In the genomic region with DNA sequence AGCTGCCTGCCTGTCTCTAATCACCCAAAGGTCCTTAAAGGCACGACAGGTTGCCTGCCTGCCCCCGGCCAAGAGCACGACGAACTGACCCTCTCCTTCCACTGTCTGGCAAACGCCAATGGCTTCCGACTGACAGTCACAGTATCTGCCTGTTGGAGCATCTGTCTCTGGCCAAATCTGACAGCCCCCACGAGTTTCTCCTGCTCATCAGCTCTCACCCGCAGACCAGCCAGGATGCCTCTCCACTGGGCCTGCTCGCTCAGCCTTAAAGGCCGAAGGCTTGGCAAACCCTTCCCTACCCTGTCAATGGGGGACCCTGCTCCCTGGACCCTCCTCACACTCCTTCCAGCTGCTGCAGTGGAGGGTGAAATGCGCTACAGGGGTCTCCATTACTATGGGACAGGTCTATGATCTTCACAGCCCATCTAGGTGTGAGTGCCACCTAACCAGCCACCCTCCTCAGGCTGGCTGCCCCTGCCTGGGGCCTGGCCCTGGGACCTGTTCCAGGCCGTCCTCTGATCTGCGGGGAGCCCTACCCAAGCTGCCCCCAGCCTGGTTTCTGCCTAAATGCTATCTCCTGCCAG, we compare ENCODE assay signal across 1 cellular context.
TF ChIP-seq lines count a peak whose summit lies in the region.

No MANE protein-coding gene starts in this region.

TF ChIP-seq in GM12878, 131 proteins besides CTCF, POLR2A, EP300 and RAD21:
- TF ChIP-seq POLR2AphosphoS5 (IDR thresholded peaks at IDR 0.05; ENCODE audit: low read length): peak; percentile 85
- TF ChIP-seq RUNX3 (IDR thresholded peaks at IDR 0.05; ENCODE audit: low read length): 0 out of 2 replicates have a peak, but pooled peaks have one; percentile 6
- peak; percentile 29; the same call in 1 of the 2 replicates for TF ChIP-seq POLR2AphosphoS2 (IDR thresholded peaks at IDR 0.05; ENCODE audit: low read depth, low read length)
- TF ChIP-seq, protein P1, sequence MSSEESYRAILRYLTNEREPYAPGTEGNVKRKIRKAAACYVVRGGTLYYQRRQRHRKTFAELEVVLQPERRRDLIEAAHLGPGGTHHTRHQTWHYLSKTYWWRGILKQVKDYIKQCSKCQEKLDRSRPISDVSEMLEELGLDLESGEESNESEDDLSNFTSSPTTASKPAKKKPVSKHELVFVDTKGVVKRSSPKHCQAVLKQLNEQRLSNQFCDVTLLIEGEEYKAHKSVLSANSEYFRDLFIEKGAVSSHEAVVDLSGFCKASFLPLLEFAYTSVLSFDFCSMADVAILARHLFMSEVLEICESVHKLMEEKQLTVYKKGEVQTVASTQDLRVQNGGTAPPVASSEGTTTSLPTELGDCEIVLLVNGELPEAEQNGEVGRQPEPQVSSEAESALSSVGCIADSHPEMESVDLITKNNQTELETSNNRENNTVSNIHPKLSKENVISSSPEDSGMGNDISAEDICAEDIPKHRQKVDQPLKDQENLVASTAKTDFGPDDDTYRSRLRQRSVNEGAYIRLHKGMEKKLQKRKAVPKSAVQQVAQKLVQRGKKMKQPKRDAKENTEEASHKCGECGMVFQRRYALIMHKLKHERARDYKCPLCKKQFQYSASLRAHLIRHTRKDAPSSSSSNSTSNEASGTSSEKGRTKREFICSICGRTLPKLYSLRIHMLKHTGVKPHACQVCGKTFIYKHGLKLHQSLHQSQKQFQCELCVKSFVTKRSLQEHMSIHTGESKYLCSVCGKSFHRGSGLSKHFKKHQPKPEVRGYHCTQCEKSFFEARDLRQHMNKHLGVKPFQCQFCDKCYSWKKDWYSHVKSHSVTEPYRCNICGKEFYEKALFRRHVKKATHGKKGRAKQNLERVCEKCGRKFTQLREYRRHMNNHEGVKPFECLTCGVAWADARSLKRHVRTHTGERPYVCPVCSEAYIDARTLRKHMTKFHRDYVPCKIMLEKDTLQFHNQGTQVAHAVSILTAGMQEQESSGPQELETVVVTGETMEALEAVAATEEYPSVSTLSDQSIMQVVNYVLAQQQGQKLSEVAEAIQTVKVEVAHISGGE (CRISPR knock-in tag; IDR thresholded peaks at IDR 0.05): no peak
- TF ChIP-seq ZSCAN29 (IDR thresholded peaks at IDR 0.05): no peak
- TF ChIP-seq, protein P2, sequence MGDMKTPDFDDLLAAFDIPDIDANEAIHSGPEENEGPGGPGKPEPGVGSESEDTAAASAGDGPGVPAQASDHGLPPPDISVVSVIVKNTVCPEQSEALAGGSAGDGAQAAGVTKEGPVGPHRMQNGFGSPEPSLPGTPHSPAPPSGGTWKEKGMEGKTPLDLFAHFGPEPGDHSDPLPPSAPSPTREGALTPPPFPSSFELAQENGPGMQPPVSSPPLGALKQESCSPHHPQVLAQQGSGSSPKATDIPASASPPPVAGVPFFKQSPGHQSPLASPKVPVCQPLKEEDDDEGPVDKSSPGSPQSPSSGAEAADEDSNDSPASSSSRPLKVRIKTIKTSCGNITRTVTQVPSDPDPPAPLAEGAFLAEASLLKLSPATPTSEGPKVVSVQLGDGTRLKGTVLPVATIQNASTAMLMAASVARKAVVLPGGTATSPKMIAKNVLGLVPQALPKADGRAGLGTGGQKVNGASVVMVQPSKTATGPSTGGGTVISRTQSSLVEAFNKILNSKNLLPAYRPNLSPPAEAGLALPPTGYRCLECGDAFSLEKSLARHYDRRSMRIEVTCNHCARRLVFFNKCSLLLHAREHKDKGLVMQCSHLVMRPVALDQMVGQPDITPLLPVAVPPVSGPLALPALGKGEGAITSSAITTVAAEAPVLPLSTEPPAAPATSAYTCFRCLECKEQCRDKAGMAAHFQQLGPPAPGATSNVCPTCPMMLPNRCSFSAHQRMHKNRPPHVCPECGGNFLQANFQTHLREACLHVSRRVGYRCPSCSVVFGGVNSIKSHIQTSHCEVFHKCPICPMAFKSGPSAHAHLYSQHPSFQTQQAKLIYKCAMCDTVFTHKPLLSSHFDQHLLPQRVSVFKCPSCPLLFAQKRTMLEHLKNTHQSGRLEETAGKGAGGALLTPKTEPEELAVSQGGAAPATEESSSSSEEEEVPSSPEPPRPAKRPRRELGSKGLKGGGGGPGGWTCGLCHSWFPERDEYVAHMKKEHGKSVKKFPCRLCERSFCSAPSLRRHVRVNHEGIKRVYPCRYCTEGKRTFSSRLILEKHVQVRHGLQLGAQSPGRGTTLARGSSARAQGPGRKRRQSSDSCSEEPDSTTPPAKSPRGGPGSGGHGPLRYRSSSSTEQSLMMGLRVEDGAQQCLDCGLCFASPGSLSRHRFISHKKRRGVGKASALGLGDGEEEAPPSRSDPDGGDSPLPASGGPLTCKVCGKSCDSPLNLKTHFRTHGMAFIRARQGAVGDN (IDR thresholded peaks at IDR 0.05): no peak
- TF ChIP-seq BACH1 (IDR thresholded peaks at IDR 0.05; ENCODE audit: borderline replicate concordance): peak; percentile 55; the same call in 1 of the 2 replicates
